In genomic region chr12:38328306-38328938, GRCh38 we compare ENCODE assay signal across 8 cellular contexts. TPM values are rescaled to one million over a fixed set of nuclear protein-coding genes. Genes with fewer than 3 reads are reported as not detected.
DNase-seq lines count a peak whose midpoint lies in the region; ATAC-seq and TF ChIP-seq lines count a peak whose summit lies in the region.
"Not testable (repeated sequence)": the region's sequence is repeated elsewhere in the genome, so short reads cannot be mapped to it uniquely, and the experiment has no call there.

No MANE protein-coding gene starts in this region.

- DNase-seq in A673 (ENCODE audit: low spot score) (peak; percentile 48), GM10248 (ENCODE audit: extremely low spot score) (peak; percentile 8), NCI-H1105 (lab: John Stamatoyannopoulos, UW) (peak; percentile 21), non-pigmented ciliary epithelial cell (ENCODE audit: low read depth) (peak; percentile 4)
- not testable (repeated sequence) for DNase-seq in RWPE1 (ENCODE audit: low spot score); left ventricle myocardium inferior
- peak; percentile 34 for DNase-seq in central memory CD4-positive, alpha-beta T cell

- not testable (repeated sequence) for H3K36me3 ChIP-seq in A673 (ENCODE audit: insufficient read depth, low read length, poor library complexity, severe bottlenecking); left ventricle myocardium inferior

- not testable (repeated sequence) for H3K4me3 ChIP-seq in A673 (ENCODE audit: low read depth, low read length, poor library complexity, severe bottlenecking); left ventricle myocardium inferior

- TF ChIP-seq CTCF in A673 (conservative IDR thresholded peaks at IDR 0.05; ENCODE audit: low read depth, low read length), result peak; percentile 69
- peak; percentile 30 for TF ChIP-seq CTCF in GM10248 (IDR thresholded peaks at IDR 0.05; ENCODE audit: control extremely low read depth, extremely low read depth, low read depth, missing control alignments)
- peak; percentile 54 for TF ChIP-seq CTCF in RWPE1 (conservative IDR thresholded peaks at IDR 0.05; ENCODE audit: low read depth)
- peak; percentile 73 for TF ChIP-seq CTCF in left ventricle myocardium inferior (IDR thresholded peaks at IDR 0.05; ENCODE audit: borderline replicate concordance)

- not testable (repeated sequence) for H3K9me3 ChIP-seq in A673 (ENCODE audit: low read depth, low read length, poor library complexity, severe bottlenecking); left ventricle myocardium inferior (replicated peaks)

- not testable (repeated sequence) for H3K4me1 ChIP-seq in A673 (ENCODE audit: insufficient read depth, low read length, poor library complexity, severe bottlenecking); left ventricle myocardium inferior

- CTCF ChIA-PET in A673 (lab: Charles Lee), result not testable (repeated sequence)
- CTCF ChIA-PET in GM10248 (lab: Yijun Ruan, JAX) (interaction anchor here (0.9 to 2.4 kb wide), 10 partner anchors 192 to 945 kb away, joined by 3 to 7 read pairs (median 4); no protein-coding TSS in a partner anchor), RWPE1 (lab: Yijun Ruan, JAX) (interaction anchor here (1.4 kb wide), 1 partner anchor 578 kb away, joined by 3 read pairs; no protein-coding TSS in a partner anchor)

- H3K27me3 ChIP-seq in A673 (replicated peaks; ENCODE audit: insufficient read depth, low read depth, low read length, poor library complexity); left ventricle myocardium inferior (ENCODE audit: low read depth): not testable (repeated sequence)

- ATAC-seq in HG02623 (IDR thresholded peaks at IDR 0.05; ENCODE audit: unreplicated experiment), result peak; percentile 71

- POLR2A ChIA-PET in A673 (lab: Charles Lee; ENCODE audit: low non-redundant PET); GM10248 (lab: Yijun Ruan, JAX): not testable (repeated sequence)
- POLR2A ChIA-PET in RWPE1 (lab: Yijun Ruan, JAX; ENCODE audit: low non-redundant PET), result interaction anchor here (0.5 kb wide), 1 partner anchor 945 kb away, joined by 4 read pairs; no protein-coding TSS in a partner anchor

- H3K27ac ChIP-seq in A673 (ENCODE audit: low read depth, low read length, poor library complexity, severe bottlenecking); RWPE1; left ventricle myocardium inferior (replicated peaks): not testable (repeated sequence)

- not testable (repeated sequence) for BruUV-seq in A673 (replicated peaks; lab: Mats Ljungman, UMichigan)

- intact Hi-C loops in A673 (cut with micrococcal nuclease; ENCODE audit: unreplicated experiment) (loop anchor here (2.0 kb wide), 1 partner anchor 776 kb away; no protein-coding TSS in a partner anchor), left ventricle myocardium inferior (cut with micrococcal nuclease) (loop anchor here (5.0 to 10.0 kb wide), 3 partner anchors 586 to 946 kb away; no protein-coding TSS in a partner anchor)

RNA-seq across cellular contexts. Expression of gene ALG10B, which starts 11.8 kb away (rescaled TPM):
- total RNA-seq in A673 (2021), result 12.1 and 13.8 TPM in 2 replicates
- total RNA-seq in left ventricle myocardium inferior, result 4.8 TPM
